23 cellular contexts compared by ENCODE assay signal in genomic region chr7:107319724-107320228, GRCh38.
DNase-seq lines count a peak whose midpoint lies in the region; ATAC-seq and TF ChIP-seq lines count a peak whose summit lies in the region.
"Had no signal": no experiment of that assay in that cellular context is flagged by ENCODE, and none has a peak within 500 bp of the region (broad histone marks: within the 10 kb centered on the region; RNA-seq: fewer than 3 reads in every experiment).

No MANE protein-coding gene starts in this region.

- in situ Hi-C loops in IMR-90 (cut with MboI; ENCODE audit: low sequenced_read_pairs), result no loop called here

- H2BK20ac ChIP-seq in IMR-90 (ENCODE audit: low read depth, low read length), result no peak overlapping the region

- H2AFZ ChIP-seq in IMR-90 (replicated peaks; ENCODE audit: low read length, poor library complexity) (no peak overlapping the region), neuronal stem cell (ENCODE audit: low read length) (no peak overlapping the region)

- H2BK15ac ChIP-seq in IMR-90 (ENCODE audit: low read depth, low read length) (no peak overlapping the region), neuronal stem cell (ENCODE audit: low read length) (no peak overlapping the region)

- H3K14ac ChIP-seq in IMR-90 (replicated peaks; ENCODE audit: low read depth, low read length) (no peak overlapping the region), neuronal stem cell (ENCODE audit: low read length) (no peak overlapping the region)

- no peak overlapping the region for H2BK12ac ChIP-seq in neuronal stem cell (ENCODE audit: low read length)

- H3K27me3 ChIP-seq in IMR-90 (ENCODE audit: control insufficient read depth, insufficient read depth, low read length), result no peaks in the 10 kb centered on the region
- no peaks in the 10 kb centered on the region for H3K27me3 ChIP-seq in neuronal stem cell (ENCODE audit: control insufficient read depth in 3 of 3, insufficient read depth in 3 of 3, low read depth in 1 of 3, low read length in 3 of 3)
- H3K27me3 ChIP-seq: BLaER1 treated with 17β-estradiol and CSF1 and Interleukin-3, amounts not matched to agents 10 nM and 100 nM had no signal

- DNase-seq in IMR-90, result no peak
- peak; percentile 21 for DNase-seq in chondrocyte (ENCODE audit: low spot score)
- peak; percentile 61 to 63 for DNase-seq in erythroblast (lab: John Stamatoyannopoulos, UW)
- no peak for DNase-seq in mucosa of descending colon
- no peak for DNase-seq in COR-L47 (lab: John Stamatoyannopoulos, UW)
- no peak for DNase-seq in epidermal melanocyte (ENCODE audit: insufficient read length, low spot score)
- no peak for DNase-seq in neuronal stem cell (ENCODE audit: low spot score)
- DNase-seq in NCI-H748 treated with DMSO at 0.1 percent for 48 hours (lab: John Stamatoyannopoulos, UW), result no peak
- DNase-seq: 8988T; AML-193; CD4-positive, alpha-beta T cell; CD8-positive, alpha-beta T cell; DMS 273 treated with DMSO at 0.1 percent for 48 hours; DMS153; DMS53; DMS79; DND-41; EL; GDM1 had no signal

- no peak overlapping the region for H2BK120ac ChIP-seq in IMR-90 (ENCODE audit: low read depth, low read length)
- H2BK120ac ChIP-seq in neuronal stem cell (ENCODE audit: low read depth, low read length), result no peak overlapping the region

- intact Hi-C loops in IMR-90 (cut with micrococcal nuclease), result no loop called here
- intact Hi-C loops in mucosa of descending colon (cut with DNase I, micrococcal nuclease), result no loop called here

- H3K27me3 Mint-ChIP-seq in chondrocyte (ENCODE audit: low read depth), result no peaks in the 10 kb centered on the region
- H3K27me3 Mint-ChIP-seq: B cell; CD4-positive, alpha-beta T cell had no signal

- H3K27ac Mint-ChIP-seq in chondrocyte (ENCODE audit: unreplicated experiment), result no peak overlapping the region
- H3K27ac Mint-ChIP-seq: B cell; CD4-positive, alpha-beta T cell; CD8-positive, alpha-beta T cell had no signal

- peaks cover 11% of the 10 kb centered on the region for H3K36me3 Mint-ChIP-seq in chondrocyte (ENCODE audit: low read depth)

- H3K9me3 ChIP-seq in IMR-90 (ENCODE audit: control insufficient read depth, insufficient read depth, low read length) (no peaks in the 10 kb centered on the region), mucosa of descending colon (no peaks in the 10 kb centered on the region), neuronal stem cell (replicated peaks in 1 of 2; ENCODE audit: control insufficient read depth in 2 of 2, insufficient read depth in 1 of 2, low read depth in 1 of 2, low read length in 2 of 2) (peaks cover 0 to 2% of the 10 kb centered on the region in 2 donors)
- H3K9me3 ChIP-seq: BLaER1 treated with 17β-estradiol and CSF1 and Interleukin-3, amounts not matched to agents 10 nM and 100 nM had no signal

- no peaks in the 10 kb centered on the region for H4K20me1 ChIP-seq in IMR-90 (ENCODE audit: insufficient read depth, low read length)
- H4K20me1 ChIP-seq: BLaER1 treated with 17β-estradiol and CSF1 and Interleukin-3, amounts not matched to agents 10 nM and 100 nM had no signal

- H3K23ac ChIP-seq in IMR-90 (ENCODE audit: low read depth, low read length), result no peak overlapping the region
- no peak overlapping the region for H3K23ac ChIP-seq in neuronal stem cell (ENCODE audit: low read depth, low read length, poor library complexity)

- H2AK5ac ChIP-seq in IMR-90 (ENCODE audit: low read depth, low read length), result peak overlapping the region; percentile 11; the same call in 1 of the 2 replicates
- H2AK5ac ChIP-seq in neuronal stem cell (ENCODE audit: low read depth, low read length), result no peak overlapping the region

- H3K9ac ChIP-seq in IMR-90 (ENCODE audit: low read depth, low read length) (no peak overlapping the region), neuronal stem cell (ENCODE audit: low read depth, low read length, poor library complexity) (no peak overlapping the region)
- H3K9ac ChIP-seq: BLaER1 treated with 17β-estradiol and CSF1 and Interleukin-3, amounts not matched to agents 10 nM and 100 nM had no signal

- H3K18ac ChIP-seq in IMR-90 (ENCODE audit: low read depth, low read length) (no peak overlapping the region), neuronal stem cell (ENCODE audit: low read length) (no peak overlapping the region)

- no peaks in the 10 kb centered on the region; the same call in 1 of the 2 replicates for H3K4me1 ChIP-seq in IMR-90 (ENCODE audit: control insufficient read depth, insufficient read depth, low read length)
- H3K4me1 ChIP-seq in mucosa of descending colon (ENCODE audit: low read depth), result no peaks in the 10 kb centered on the region
- no peaks in the 10 kb centered on the region for H3K4me1 ChIP-seq in neuronal stem cell (ENCODE audit: control insufficient read depth in 2 of 2, insufficient read depth in 1 of 2, low read depth in 1 of 2, low read length in 2 of 2)

- no peak overlapping the region for H3K4me3 Mint-ChIP-seq in chondrocyte (ENCODE audit: unreplicated experiment)
- H3K4me3 Mint-ChIP-seq: B cell; CD4-positive, alpha-beta T cell; CD8-positive, alpha-beta T cell had no signal

- H4K8ac ChIP-seq in IMR-90 (ENCODE audit: low read depth in 2 of 2, low read length in 2 of 2) (no peak overlapping the region), neuronal stem cell (ENCODE audit: low read depth, low read length) (no peak overlapping the region)

- POLR2A ChIA-PET in IMR-90 (lab: Charles Lee; ENCODE audit: unreplicated experiment), result no interaction called here

- H3K27ac ChIP-seq in IMR-90 (ENCODE audit: insufficient read depth, low read length) (no peak overlapping the region), neuronal stem cell (replicated peaks; ENCODE audit: low read length) (no peak overlapping the region)
- H3K27ac ChIP-seq: BLaER1 treated with 17β-estradiol and CSF1 and Interleukin-3, amounts not matched to agents 10 nM and 100 nM; C4-2B had no signal

- H3K4ac ChIP-seq in IMR-90 (ENCODE audit: low read depth, low read length) (no peak overlapping the region), neuronal stem cell (ENCODE audit: low read length) (no peak overlapping the region)

- CTCF ChIA-PET in IMR-90 (lab: Yijun Ruan, JAX), result no interaction called here

- TF ChIP-seq RAD21 in IMR-90 (IDR thresholded peaks at IDR 0.05; ENCODE audit: low read length), result no peak

- 0 out of 4 replicates have a peak, but pooled peaks cover 3% of the 10 kb centered on the region in 2 experiments for H3K79me1 ChIP-seq in IMR-90 (ENCODE audit: low read depth in 1 of 2, low read length in 2 of 2)
- no peaks in the 10 kb centered on the region for H3K79me1 ChIP-seq in neuronal stem cell (ENCODE audit: low read depth, low read length)

- no peak overlapping the region for H4K5ac ChIP-seq in IMR-90 (ENCODE audit: low read depth, low read length)

- H3K4me2 ChIP-seq in IMR-90 (ENCODE audit: low read depth, low read length) (no peak overlapping the region), neuronal stem cell (ENCODE audit: insufficient read depth, low read length, poor library complexity, severe bottlenecking) (no peak overlapping the region)
- H3K4me2 ChIP-seq: BLaER1 treated with 17β-estradiol and CSF1 and Interleukin-3, amounts not matched to agents 10 nM and 100 nM had no signal

- ATAC-seq in IMR-90 (ENCODE audit: low read depth) (no peak), mucosa of descending colon (peak; percentile 44)
- ATAC-seq: CD8-positive, alpha-beta T cell; GM12878 had no signal

- TF ChIP-seq POLR2A in IMR-90 (IDR thresholded peaks at IDR 0.05; ENCODE audit: low read depth, low read length) (no peak), erythroblast (IDR thresholded peaks at IDR 0.05; ENCODE audit: low read length) (no peak)

- H3K9me3 Mint-ChIP-seq in chondrocyte (ENCODE audit: low read depth), result peaks cover 10% of the 10 kb centered on the region
- H3K9me3 Mint-ChIP-seq: CD4-positive, alpha-beta T cell; CD8-positive, alpha-beta T cell had no signal

- dilution Hi-C loops in IMR-90 (cut with HindIII; ENCODE audit: low sequenced_read_pairs, unreplicated experiment), result no loop called here

- H3K36me3 ChIP-seq in IMR-90 (ENCODE audit: control insufficient read depth, insufficient read depth, low read length) (0 out of 2 replicates have a peak, but pooled peaks cover 2% of the 10 kb centered on the region), mucosa of descending colon (ENCODE audit: low read depth) (no peaks in the 10 kb centered on the region), neuronal stem cell (replicated peaks in 1 of 2; ENCODE audit: control insufficient read depth in 2 of 2, insufficient read depth in 2 of 2, low read length in 2 of 2) (peaks cover 0 to 7% of the 10 kb centered on the region in 2 donors)

- WGBS in IMR-90 (ENCODE audit: extremely low coverage in 2 of 2, insufficient read length in 1 of 2), 2 experiments, result no CpG with 5 or more reads among the region's 2 CpGs
- no CpG with 5 or more reads among the region's 2 CpGs for WGBS in neuronal stem cell (ENCODE audit: extremely low coverage in 2 of 2, insufficient read length in 2 of 2, insufficient replicate concordance in 1 of 2), 2 donors

- TF ChIP-seq CTCF in IMR-90 (conservative IDR thresholded peaks at IDR 0.05; ENCODE audit: low read depth, low read length) (no peak), chondrocyte (IDR thresholded peaks at IDR 0.05) (no peak), mucosa of descending colon (IDR thresholded peaks at IDR 0.05) (no peak)

- BruUV-seq in IMR-90 (replicated peaks; lab: Mats Ljungman, UMichigan), result no TSS peak

- H3K56ac ChIP-seq in IMR-90 (ENCODE audit: extremely low read depth, insufficient read depth, low read length), result no peak overlapping the region

- no peaks in the 10 kb centered on the region for H3K9me1 ChIP-seq in IMR-90 (ENCODE audit: insufficient read depth, low read length)

- H3K4me1 Mint-ChIP-seq in chondrocyte (ENCODE audit: low read depth), result no peaks in the 10 kb centered on the region

- H2BK5ac ChIP-seq in IMR-90 (ENCODE audit: low read depth, low read length, poor library complexity, severe bottlenecking), result no peak overlapping the region
- H2BK5ac ChIP-seq in neuronal stem cell (ENCODE audit: low read length), result no peak overlapping the region

- H2AK9ac ChIP-seq in IMR-90 (replicated peaks; ENCODE audit: low read depth, low read length, poor library complexity), result no peak overlapping the region

- H3K4me3 ChIP-seq in IMR-90 (ENCODE audit: insufficient read depth, low read depth, low read length) (no peak overlapping the region), mucosa of descending colon (no peak overlapping the region), neuronal stem cell (ENCODE audit: low read length in 2 of 2) (no peak overlapping the region)
- H3K4me3 ChIP-seq: BLaER1 treated with 17β-estradiol and CSF1 and Interleukin-3, amounts not matched to agents 10 nM and 100 nM; GM12878 had no signal

- H4K91ac ChIP-seq in IMR-90 (ENCODE audit: insufficient read depth, low read depth, low read length) (no peak overlapping the region), neuronal stem cell (ENCODE audit: low read depth, low read length, poor library complexity) (no peak overlapping the region)

TF ChIP-seq in IMR-90, 13 proteins besides CTCF, POLR2A, EP300 and RAD21 (continues in another document):
- TF ChIP-seq MAZ (IDR thresholded peaks at IDR 0.05; ENCODE audit: borderline replicate concordance, low read depth, low read length) (no peak), MAFK (IDR thresholded peaks at IDR 0.05; ENCODE audit: low read depth, low read length) (no peak), NFE2L2 (IDR thresholded peaks at IDR 0.05; ENCODE audit: low read depth, low read length) (no peak), CHD1 (IDR thresholded peaks at IDR 0.05; ENCODE audit: low read depth, low read length) (no peak)

Comparison
In these comparisons a context has a peak if more than half of its experiments do, and no peak if none do; other contexts are left out.
1. DNase-seq: peak in chondrocyte (single experiment) and erythroblast (2 of 2); none in IMR-90 (single experiment), mucosa of descending colon (0 of 3), COR-L47 (single experiment), epidermal melanocyte (single experiment), neuronal stem cell (single experiment) and NCI-H748 treated with DMSO at 0.1 percent for 48 hours (single experiment).